In the genomic region with DNA sequence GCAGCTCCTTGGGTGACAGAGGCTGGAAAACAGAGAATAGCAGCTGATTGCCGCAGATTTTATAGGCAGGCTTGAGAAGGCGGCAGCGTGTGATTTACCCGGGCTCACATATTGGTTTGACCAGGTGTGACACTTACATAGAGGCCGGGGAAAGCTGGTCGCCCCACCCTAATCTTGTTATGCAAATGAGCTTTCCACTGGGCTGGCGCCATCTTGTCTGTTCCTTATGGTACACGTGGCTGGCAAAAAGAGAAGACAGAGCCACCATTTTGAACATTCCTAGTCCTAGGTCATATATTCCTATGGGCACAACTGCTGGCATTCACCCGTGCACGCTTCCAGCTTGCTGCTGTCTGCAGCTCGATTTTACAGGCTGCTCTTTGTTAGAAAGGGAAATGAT, we compare ENCODE assay signal across 1 cellular context.
TF ChIP-seq lines count a peak whose summit lies in the region.

No MANE protein-coding gene starts in this region.

TF ChIP-seq in GM23338, 12 proteins besides CTCF, POLR2A, EP300 and RAD21 (continued from another document):
- TF ChIP-seq, protein P1, sequence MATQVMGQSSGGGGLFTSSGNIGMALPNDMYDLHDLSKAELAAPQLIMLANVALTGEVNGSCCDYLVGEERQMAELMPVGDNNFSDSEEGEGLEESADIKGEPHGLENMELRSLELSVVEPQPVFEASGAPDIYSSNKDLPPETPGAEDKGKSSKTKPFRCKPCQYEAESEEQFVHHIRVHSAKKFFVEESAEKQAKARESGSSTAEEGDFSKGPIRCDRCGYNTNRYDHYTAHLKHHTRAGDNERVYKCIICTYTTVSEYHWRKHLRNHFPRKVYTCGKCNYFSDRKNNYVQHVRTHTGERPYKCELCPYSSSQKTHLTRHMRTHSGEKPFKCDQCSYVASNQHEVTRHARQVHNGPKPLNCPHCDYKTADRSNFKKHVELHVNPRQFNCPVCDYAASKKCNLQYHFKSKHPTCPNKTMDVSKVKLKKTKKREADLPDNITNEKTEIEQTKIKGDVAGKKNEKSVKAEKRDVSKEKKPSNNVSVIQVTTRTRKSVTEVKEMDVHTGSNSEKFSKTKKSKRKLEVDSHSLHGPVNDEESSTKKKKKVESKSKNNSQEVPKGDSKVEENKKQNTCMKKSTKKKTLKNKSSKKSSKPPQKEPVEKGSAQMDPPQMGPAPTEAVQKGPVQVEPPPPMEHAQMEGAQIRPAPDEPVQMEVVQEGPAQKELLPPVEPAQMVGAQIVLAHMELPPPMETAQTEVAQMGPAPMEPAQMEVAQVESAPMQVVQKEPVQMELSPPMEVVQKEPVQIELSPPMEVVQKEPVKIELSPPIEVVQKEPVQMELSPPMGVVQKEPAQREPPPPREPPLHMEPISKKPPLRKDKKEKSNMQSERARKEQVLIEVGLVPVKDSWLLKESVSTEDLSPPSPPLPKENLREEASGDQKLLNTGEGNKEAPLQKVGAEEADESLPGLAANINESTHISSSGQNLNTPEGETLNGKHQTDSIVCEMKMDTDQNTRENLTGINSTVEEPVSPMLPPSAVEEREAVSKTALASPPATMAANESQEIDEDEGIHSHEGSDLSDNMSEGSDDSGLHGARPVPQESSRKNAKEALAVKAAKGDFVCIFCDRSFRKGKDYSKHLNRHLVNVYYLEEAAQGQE (IDR thresholded peaks at IDR 0.05; ENCODE audit: unreplicated experiment), result no peak
TF ChIP-seq in GM23338: peak in this region for 0.
